ENCODE assay signal across 19 cellular contexts in the genomic region with DNA sequence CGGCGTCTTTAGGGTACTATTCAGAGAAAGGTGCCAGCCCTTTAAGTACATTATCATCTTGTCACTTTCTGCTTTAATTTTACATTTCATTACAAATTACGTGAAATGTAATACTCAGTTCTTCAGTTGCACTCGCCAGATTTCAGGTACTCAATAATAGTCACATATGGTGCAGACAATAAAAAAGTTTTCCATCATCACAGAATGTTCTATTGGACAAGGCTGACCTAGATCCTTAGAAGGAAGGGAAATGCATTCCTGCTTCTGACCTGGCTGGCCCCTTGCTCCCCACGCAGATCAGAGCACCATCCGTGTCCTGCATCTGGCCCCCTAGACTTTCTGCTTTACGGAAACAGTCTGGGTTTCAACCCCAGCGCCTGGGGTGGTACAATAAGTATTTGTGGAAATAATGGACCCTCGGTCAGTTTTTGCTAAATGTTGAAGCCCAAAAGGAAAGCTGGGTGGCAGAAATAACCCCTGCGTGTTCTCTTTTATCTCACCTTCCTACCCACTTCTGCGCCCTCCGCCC. TPM values are rescaled to one million over a fixed set of nuclear protein-coding genes. Genes with fewer than 3 reads are reported as not detected.
DNase-seq lines count a peak whose midpoint lies in the region; ATAC-seq and TF ChIP-seq lines count a peak whose summit lies in the region.
"Had no signal": no experiment of that assay in that cellular context is flagged by ENCODE, and none has a peak within 500 bp of the region (broad histone marks: within the 10 kb centered on the region; RNA-seq: fewer than 3 reads in every experiment).

No MANE protein-coding gene starts in this region.

- H3K4me3 ChIP-seq in suprapubic skin = peak overlapping the region; percentile 43
- H3K4me3 ChIP-seq: body of pancreas had no signal

- H3K27me3 Mint-ChIP-seq in activated naive CD4-positive, alpha-beta T cell treated with anti-CD3 and anti-CD28 coated beads for 36 hours (ENCODE audit: low read depth) = peaks cover 60% of the 10 kb centered on the region
- H3K27me3 Mint-ChIP-seq in IgD-negative memory B cell = peaks cover 38% of the 10 kb centered on the region
- H3K27me3 Mint-ChIP-seq in glutamatergic neuron (ENCODE audit: unreplicated experiment) = peaks cover 20% of the 10 kb centered on the region

- no peaks in the 10 kb centered on the region for H3K36me3 Mint-ChIP-seq in activated naive CD4-positive, alpha-beta T cell treated with anti-CD3 and anti-CD28 coated beads for 36 hours (ENCODE audit: low read depth)
- H3K36me3 Mint-ChIP-seq in IgD-negative memory B cell (no peaks in the 10 kb centered on the region), glutamatergic neuron (ENCODE audit: unreplicated experiment) (no peaks in the 10 kb centered on the region)

- WGBS in suprapubic skin = 71% methylated on average over 12 of the region's 12 CpGs

- intact Hi-C loops in activated naive CD4-positive, alpha-beta T cell treated with anti-CD3 and anti-CD28 coated beads for 36 hours (cut with micrococcal nuclease) = no loop called here

- no peaks in the 10 kb centered on the region for H3K9me3 ChIP-seq in suprapubic skin
- H3K9me3 ChIP-seq: body of pancreas, gastroesophageal sphincter, left ventricle myocardium inferior, prostate gland, thoracic aorta had no signal

- H3K27me3 ChIP-seq in suprapubic skin = peaks cover 75% of the 10 kb centered on the region
- H3K27me3 ChIP-seq: body of pancreas had no signal

- CTCF ChIA-PET in activated naive CD4-positive, alpha-beta T cell treated with anti-CD3 and anti-CD28 coated beads for 36 hours (lab: Charles Lee) = interaction anchor here (1.9 kb wide), 1 partner anchor 16 kb away, joined by 7 read pairs; no protein-coding TSS in a partner anchor

- no peak overlapping the region for H3K27ac Mint-ChIP-seq in activated naive CD4-positive, alpha-beta T cell treated with anti-CD3 and anti-CD28 coated beads for 36 hours
- no peak overlapping the region for H3K27ac Mint-ChIP-seq in IgD-negative memory B cell
- H3K27ac Mint-ChIP-seq in glutamatergic neuron (ENCODE audit: unreplicated experiment) = no peak overlapping the region
- H3K27ac Mint-ChIP-seq: CD4-positive, alpha-beta T cell had no signal

- TF ChIP-seq POLR2A in suprapubic skin (IDR thresholded peaks at IDR 0.05) = no peak

- H3K4me1 ChIP-seq in suprapubic skin = peaks cover 13% of the 10 kb centered on the region
- H3K4me1 ChIP-seq: prostate gland had no signal

- TF ChIP-seq CTCF in glutamatergic neuron (IDR thresholded peaks at IDR 0.05; ENCODE audit: partially characterized antibody, unreplicated experiment) (no peak), suprapubic skin (IDR thresholded peaks at IDR 0.05) (no peak)

- no peak for ATAC-seq in GM19397 (IDR thresholded peaks at IDR 0.05; ENCODE audit: unreplicated experiment)
- ATAC-seq: gastroesophageal sphincter had no signal

- H3K4me1 Mint-ChIP-seq in activated naive CD4-positive, alpha-beta T cell treated with anti-CD3 and anti-CD28 coated beads for 36 hours (ENCODE audit: low read depth) = no peaks in the 10 kb centered on the region
- H3K4me1 Mint-ChIP-seq in IgD-negative memory B cell = peaks cover 7 to 12% (median 12%) of the 10 kb centered on the region in 3 donors
- H3K4me1 Mint-ChIP-seq in glutamatergic neuron (ENCODE audit: low read depth, unreplicated experiment) = no peaks in the 10 kb centered on the region

- no peak overlapping the region for H3K27ac ChIP-seq in suprapubic skin
- H3K27ac ChIP-seq: gastroesophageal sphincter, left ventricle myocardium inferior, prostate gland, thoracic aorta had no signal

- no peaks in the 10 kb centered on the region for H3K36me3 ChIP-seq in suprapubic skin
- H3K36me3 ChIP-seq: gastroesophageal sphincter, left ventricle myocardium inferior, prostate gland, thoracic aorta had no signal

- peak overlapping the region; percentile 12 for H3K4me3 Mint-ChIP-seq in activated naive CD4-positive, alpha-beta T cell treated with anti-CD3 and anti-CD28 coated beads for 36 hours
- peak overlapping the region; percentile 18 to 80 (median 50) for H3K4me3 Mint-ChIP-seq in IgD-negative memory B cell
- H3K4me3 Mint-ChIP-seq in glutamatergic neuron (ENCODE audit: unreplicated experiment) = peak overlapping the region; percentile 64
- H3K4me3 Mint-ChIP-seq: CD4-positive, alpha-beta T cell had no signal

- no peak for DNase-seq in activated naive CD4-positive, alpha-beta T cell treated with anti-CD3 and anti-CD28 coated beads for 36 hours
- no peak for DNase-seq in activated naive CD4-positive, alpha-beta T cell (lab: John Stamatoyannopoulos, UW)
- no peak for DNase-seq in glutamatergic neuron
- no peak for DNase-seq in suprapubic skin (ENCODE audit: low spot score in 2 of 2)
- DNase-seq in OCI-M2 (lab: John Stamatoyannopoulos, UW; ENCODE audit: unreplicated experiment) = no peak
- DNase-seq in COLO829 (ENCODE audit: low spot score) = no peak
- DNase-seq: activated effector memory CD4-positive, alpha-beta T cell treated with anti-CD3 and anti-CD28 coated beads, Interleukin-2, amount 50 U/mL, for 16 hours; CD4-positive, alpha-beta T cell; dermis blood vessel endothelial cell; left ventricle myocardium inferior; NCI-H2107; SW 1271 had no signal

- TF ChIP-seq EP300 in suprapubic skin (IDR thresholded peaks at IDR 0.05) = no peak

- no peaks in the 10 kb centered on the region for H3K9me3 Mint-ChIP-seq in activated naive CD4-positive, alpha-beta T cell treated with anti-CD3 and anti-CD28 coated beads for 36 hours
- H3K9me3 Mint-ChIP-seq in IgD-negative memory B cell (peaks cover 0 to 4% (median 0%) of the 10 kb centered on the region in 3 donors), glutamatergic neuron (ENCODE audit: unreplicated experiment) (peaks cover 4% of the 10 kb centered on the region)
- H3K9me3 Mint-ChIP-seq: CD4-positive, alpha-beta T cell had no signal

RNA-seq across cellular contexts. Expression of a gene that starts 0.7 kb away (rescaled TPM):
- not detected for total RNA-seq in activated naive CD4-positive, alpha-beta T cell treated with anti-CD3 and anti-CD28 coated beads for 36 hours
- not detected for polyA plus RNA-seq in IgD-negative memory B cell
- 0.42 TPM for total RNA-seq in glutamatergic neuron (ENCODE audit: unreplicated experiment)
- total RNA-seq in suprapubic skin = 1 to 10 TPM; 2.6 to 9.0 (median 5.8) TPM
- total RNA-seq: CD4-positive, alpha-beta T cell had no signal

RNA-seq across cellular contexts. Expression of a gene that starts 20.0 kb away (rescaled TPM):
- 100 to 1,000 TPM; 106 TPM for total RNA-seq in activated naive CD4-positive, alpha-beta T cell treated with anti-CD3 and anti-CD28 coated beads for 36 hours
- polyA plus RNA-seq in IgD-negative memory B cell = 38.3 TPM
- total RNA-seq in glutamatergic neuron (ENCODE audit: unreplicated experiment) (126 TPM), suprapubic skin (10 to 100 TPM; 45.5 to 60.2 (median 56.8) TPM)

RNA-seq across cellular contexts. Expression of a gene that starts 40.7 kb away (rescaled TPM):
- not detected for total RNA-seq in activated naive CD4-positive, alpha-beta T cell treated with anti-CD3 and anti-CD28 coated beads for 36 hours
- not detected for polyA plus RNA-seq in IgD-negative memory B cell
- total RNA-seq in glutamatergic neuron (ENCODE audit: unreplicated experiment) (not detected), suprapubic skin (not detected)
- total RNA-seq: body of pancreas; CD4-positive, alpha-beta T cell; dermis blood vessel endothelial cell; gastroesophageal sphincter; left ventricle myocardium inferior; thoracic aorta had no signal
- polyA plus RNA-seq: esophagus had no signal

Comparison
In these comparisons a context has a peak if more than half of its experiments do, and no peak if none do; other contexts are left out.
1. H3K4me3 Mint-ChIP-seq: peak in every context shown above with its lines; median percentile 64 in glutamatergic neuron; 50 in IgD-negative memory B cell; 12 in activated naive CD4-positive, alpha-beta T cell treated with anti-CD3 and anti-CD28 coated beads for 36 hours.